Comparison of ENCODE assay signal across 16 cellular contexts in genomic region chr12:77167801-77168200, GRCh38.
"Had no signal": no experiment of that assay in that cellular context is flagged by ENCODE, and none has a peak within 500 bp of the region (broad histone marks: within the 10 kb centered on the region; RNA-seq: fewer than 3 reads in every experiment).

No MANE protein-coding gene starts in this region.

- H3K36me3 ChIP-seq: left ventricle myocardium inferior, thyroid gland had no signal

- H3K79me2 ChIP-seq: parathyroid adenoma had no signal

- H3K4me3 ChIP-seq: left ventricle myocardium inferior, thyroid gland had no signal

- H3K4me1 ChIP-seq: left ventricle myocardium inferior, parathyroid adenoma, thyroid gland had no signal

- ATAC-seq: activated CD8-positive, alpha-beta T cell treated with anti-CD3 and anti-CD28 coated beads, Interleukin-2, amount 10 ng/mL, durations not matched to agents 7 days and 5 days; activated T-cell treated with anti-CD3 and anti-CD28 coated beads, Interleukin-2, amount 50 U/mL, for 72 hours; naive thymus-derived CD8-positive, alpha-beta T cell; stimulated activated naive B cell treated with anti-CD40 and anti-IgM and Interleukin-4, amounts not matched to agents 10 μg/mL and 1 μg/mL and 100 μg/mL, for 72 hours; WTC11 had no signal

- H3K9me3 ChIP-seq: thyroid gland had no signal

- H3K9ac ChIP-seq: parathyroid adenoma had no signal

- DNase-seq: activated CD4-positive, alpha-beta T cell treated with anti-CD3 and anti-CD28 coated beads for 4 hours; activated CD8-positive, alpha-beta memory T cell treated with anti-CD3 and anti-CD28 coated beads, Interleukin-2, amount 50 U/mL, for 4 hours; activated CD8-positive, alpha-beta T cell treated with anti-CD3 and anti-CD28 coated beads, Interleukin-2, amount 10 ng/mL, durations not matched to agents 7 days and 5 days; activated gamma-delta T cell treated with Interleukin-2 at 50 U/mL for 16 hours; activated naive CD8-positive, alpha-beta T cell treated with anti-CD3 and anti-CD28 coated beads for 36 hours; activated T-cell treated with anti-CD3 and anti-CD28 coated beads, Interleukin-2, amount 50 U/mL, for 72 hours; dermis blood vessel endothelial cell; hippocampal formation; left ventricle myocardium inferior; naive thymus-derived CD8-positive, alpha-beta T cell; retina; stimulated activated CD4-positive, alpha-beta T cell treated with anti-CD3 and anti-CD28 coated beads, Interleukin-4, amount 100 ng/mL, for 1 hour; stimulated activated naive B cell treated with anti-CD40 and anti-IgM and Interleukin-4, amounts not matched to agents 10 μg/mL and 1 μg/mL and 100 μg/mL, for 72 hours; thyroid gland had no signal

- H3K27ac ChIP-seq: left ventricle myocardium inferior, parathyroid adenoma, thyroid gland had no signal

- H2AFZ ChIP-seq: parathyroid adenoma had no signal

- H3K27me3 ChIP-seq: thyroid gland had no signal
